ENCODE assay signal across 17 cellular contexts in genomic region chr18:41905786-41906527, GRCh38. TPM values are rescaled to one million over a fixed set of nuclear protein-coding genes. Genes with fewer than 3 reads are reported as not detected.
DNase-seq lines count a peak whose midpoint lies in the region; ATAC-seq, FAIRE-seq and TF ChIP-seq lines count a peak whose summit lies in the region.
"Had no signal": no experiment of that assay in that cellular context is flagged by ENCODE, and none has a peak within 500 bp of the region (broad histone marks: within the 10 kb centered on the region; RNA-seq: fewer than 3 reads in every experiment).

No MANE protein-coding gene starts in this region.

- peak overlapping the region; percentile 57; the same call in 1 of the 2 replicates for H2AFZ ChIP-seq in OCI-LY3 (ENCODE audit: low read depth, low read length)

- peak; percentile 8 for ATAC-seq in effector memory CD8-positive, alpha-beta T cell (replicated peaks)
- no peak for ATAC-seq in HG03442 (IDR thresholded peaks at IDR 0.05; ENCODE audit: unreplicated experiment)
- no peak for ATAC-seq in HG02870 (IDR thresholded peaks at IDR 0.05; ENCODE audit: unreplicated experiment)

- TF ChIP-seq POLR2A in GM12891 (IDR thresholded peaks at IDR 0.05; ENCODE audit: low read depth, low read length) = no peak

- peak overlapping the region in 1 of 2 donors; percentile 37 for H3K4me3 Mint-ChIP-seq in effector memory CD8-positive, alpha-beta T cell
- H3K4me3 Mint-ChIP-seq: activated naive CD4-positive, alpha-beta T cell treated with anti-CD3 and anti-CD28 coated beads for 36 hours; stimulated activated memory B cell treated with anti-CD40 and anti-IgM and Interleukin-4, amounts not matched to agents 10 μg/mL and 1 μg/mL and 100 μg/mL, for 72 hours; type B pancreatic cell had no signal

- no peak overlapping the region for H3K9ac ChIP-seq in OCI-LY3 (ENCODE audit: low read length)

- H3K4me1 ChIP-seq in OCI-LY3 (ENCODE audit: low read length) = peaks cover 10% of the 10 kb centered on the region

- TF ChIP-seq CTCF in OCI-LY3 (IDR thresholded peaks at IDR 0.05; ENCODE audit: low read depth, low read length) (no peak), GM10266 (IDR thresholded peaks at IDR 0.05; ENCODE audit: control insufficient read depth, insufficient read depth, low read depth, missing control alignments) (no peak)

- H3K4me2 ChIP-seq in OCI-LY3 (ENCODE audit: low read length) = peak overlapping the region; percentile 65

- no peaks in the 10 kb centered on the region for H3K27me3 ChIP-seq in OCI-LY3 (ENCODE audit: low read depth, low read length)
- H3K27me3 ChIP-seq: cardiac muscle cell had no signal

- no peak overlapping the region for H3K27ac ChIP-seq in OCI-LY3 (ENCODE audit: low read length)
- H3K27ac ChIP-seq: cardiac muscle cell, skin epidermis had no signal

- H3K9me3 ChIP-seq in OCI-LY3 (ENCODE audit: insufficient read depth, low read length) = no peaks in the 10 kb centered on the region

- no peaks in the 10 kb centered on the region for H4K20me1 ChIP-seq in OCI-LY3 (ENCODE audit: insufficient read depth, low read length)

- no peaks in the 10 kb centered on the region for H3K79me2 ChIP-seq in OCI-LY3 (ENCODE audit: low read length)

- peak overlapping the region; percentile 41; the same call in 1 of the 2 replicates for H3K4me3 ChIP-seq in OCI-LY3 (ENCODE audit: low read length)
- H3K4me3 ChIP-seq: cardiac muscle cell, skin epidermis had no signal

- H3K27ac Mint-ChIP-seq in effector memory CD8-positive, alpha-beta T cell = no peak overlapping the region
- H3K27ac Mint-ChIP-seq: activated naive CD4-positive, alpha-beta T cell treated with anti-CD3 and anti-CD28 coated beads for 36 hours; stimulated activated memory B cell treated with anti-CD40 and anti-IgM and Interleukin-4, amounts not matched to agents 10 μg/mL and 1 μg/mL and 100 μg/mL, for 72 hours; type B pancreatic cell had no signal

- FAIRE-seq in GM12891 (lab: Jason Lieb, UNC) = peak; percentile 16

- peaks cover 10 to 12% of the 10 kb centered on the region in 2 donors for H3K4me1 Mint-ChIP-seq in effector memory CD8-positive, alpha-beta T cell (ENCODE audit: low read depth in 2 of 2)

- DNase-seq in NCI-H146 (lab: John Stamatoyannopoulos, UW) (peak; percentile 32), NCI-H146 treated with DMSO at 0.1 percent for 48 hours (lab: John Stamatoyannopoulos, UW; ENCODE audit: unreplicated experiment) (no peak), GM12891 (ENCODE audit: insufficient read length, low spot score) (no peak), GM10266 (ENCODE audit: extremely low spot score) (no peak)
- no peak for DNase-seq in effector memory CD8-positive, alpha-beta T cell
- DNase-seq: effector CD8-positive, alpha-beta T cell; KG1; kidney; occipital lobe had no signal

- no peaks in the 10 kb centered on the region for H3K36me3 Mint-ChIP-seq in effector memory CD8-positive, alpha-beta T cell (ENCODE audit: insufficient read depth)
- H3K36me3 Mint-ChIP-seq: stimulated activated memory B cell treated with anti-CD40 and anti-IgM and Interleukin-4, amounts not matched to agents 10 μg/mL and 1 μg/mL and 100 μg/mL, for 72 hours; type B pancreatic cell had no signal

- H3K27me3 Mint-ChIP-seq in effector memory CD8-positive, alpha-beta T cell = no peaks in the 10 kb centered on the region
- H3K27me3 Mint-ChIP-seq: stimulated activated memory B cell treated with anti-CD40 and anti-IgM and Interleukin-4, amounts not matched to agents 10 μg/mL and 1 μg/mL and 100 μg/mL, for 72 hours had no signal

- no peaks in the 10 kb centered on the region for H3K9me3 Mint-ChIP-seq in effector memory CD8-positive, alpha-beta T cell
- H3K9me3 Mint-ChIP-seq: activated naive CD4-positive, alpha-beta T cell treated with anti-CD3 and anti-CD28 coated beads for 36 hours; stimulated activated memory B cell treated with anti-CD40 and anti-IgM and Interleukin-4, amounts not matched to agents 10 μg/mL and 1 μg/mL and 100 μg/mL, for 72 hours; type B pancreatic cell had no signal

- H3K36me3 ChIP-seq in OCI-LY3 (replicated peaks; ENCODE audit: low read depth, low read length) = no peaks in the 10 kb centered on the region
- H3K36me3 ChIP-seq: cardiac muscle cell had no signal

TF ChIP-seq in GM12891, 5 proteins besides CTCF, POLR2A, EP300 and RAD21:
- TF ChIP-seq PAX5 (IDR thresholded peaks at IDR 0.05; ENCODE audit: insufficient read depth, low read length, severe bottlenecking) (no peak), TAF1 (IDR thresholded peaks at IDR 0.05; ENCODE audit: low read depth, low read length) (no peak), SPI1 (IDR thresholded peaks at IDR 0.05; ENCODE audit: low read depth, low read length) (no peak), POU2F2 (IDR thresholded peaks at IDR 0.05; ENCODE audit: low read depth, low read length) (no peak), POLR2AphosphoS5 (IDR thresholded peaks at IDR 0.05; ENCODE audit: low read depth, low read length) (no peak)

RNA-seq across cellular contexts. Expression of gene PIK3C3, which starts 49.1 kb away (rescaled TPM):
- 22.7 TPM for polyA plus RNA-seq in GM12891 (2012; ENCODE audit: low read depth, missing spikeins)
